1 cellular context compared by ENCODE assay signal in genomic region chr6:30164714-30165113, GRCh38.
TF ChIP-seq lines count a peak whose summit lies in the region.

No MANE protein-coding gene starts in this region.

TF ChIP-seq in HCT116, 20 proteins besides CTCF, POLR2A, EP300 and RAD21:
- TF ChIP-seq SP1 (IDR thresholded peaks at IDR 0.05; ENCODE audit: low read depth): no peak
- no peak for TF ChIP-seq SRF (IDR thresholded peaks at IDR 0.05; ENCODE audit: low read depth)
- TF ChIP-seq ZFX (IDR thresholded peaks at IDR 0.05): no peak
- TF ChIP-seq JUND (IDR thresholded peaks at IDR 0.05): no peak
- TF ChIP-seq ZBTB33 (IDR thresholded peaks at IDR 0.05; ENCODE audit: extremely low read depth, insufficient replicate concordance, low read length): no peak
- no peak for TF ChIP-seq POLR2AphosphoS5 (IDR thresholded peaks at IDR 0.05; ENCODE audit: low read depth, low read length)
- no peak for TF ChIP-seq EZH2 (IDR thresholded peaks at IDR 0.05)
- no peak for TF ChIP-seq ZNF274 (IDR thresholded peaks at IDR 0.05; ENCODE audit: low read depth, low read length)
- TF ChIP-seq EZH2phosphoT487 (IDR thresholded peaks at IDR 0.05; ENCODE audit: borderline replicate concordance): no peak
- no peak for TF ChIP-seq SIN3A (IDR thresholded peaks at IDR 0.05; ENCODE audit: low read depth)
- no peak for TF ChIP-seq FOSL1 (IDR thresholded peaks at IDR 0.05; ENCODE audit: low read depth)
- TF ChIP-seq EGR1 (IDR thresholded peaks at IDR 0.05; ENCODE audit: low read depth): no peak
- TF ChIP-seq YY1 (IDR thresholded peaks at IDR 0.05; ENCODE audit: extremely low read depth, insufficient replicate concordance, low read depth, low read length): no peak
- no peak for TF ChIP-seq ELF1 (IDR thresholded peaks at IDR 0.05; ENCODE audit: borderline replicate concordance, low read depth)
